ENCODE assay signal across 1 cellular context in genomic region chr6:16948376-16948775, GRCh38.
TF ChIP-seq lines count a peak whose summit lies in the region.

No MANE protein-coding gene starts in this region.

TF ChIP-seq in SK-N-SH, 30 proteins besides CTCF, POLR2A, EP300 and RAD21 (continued from another document):
- TF ChIP-seq PBX3 (IDR thresholded peaks at IDR 0.05), result no peak
- TF ChIP-seq MAX (IDR thresholded peaks at IDR 0.05; ENCODE audit: low read depth), result no peak
- TF ChIP-seq JUND (IDR thresholded peaks at IDR 0.05), result no peak
- TF ChIP-seq RXRA (IDR thresholded peaks at IDR 0.05; ENCODE audit: borderline replicate concordance, low read depth), result no peak
- no peak for TF ChIP-seq FOSL2 (IDR thresholded peaks at IDR 0.05; ENCODE audit: borderline replicate concordance, low read depth)
- TF ChIP-seq EZH2phosphoT487 (IDR thresholded peaks at IDR 0.05; ENCODE audit: borderline replicate concordance, low read depth), result no peak
- TF ChIP-seq MXI1 (IDR thresholded peaks at IDR 0.05; ENCODE audit: low read depth, low read length), result no peak
- TF ChIP-seq YY1 (IDR thresholded peaks at IDR 0.05; ENCODE audit: low read depth), result no peak
- no peak for TF ChIP-seq TEAD4 (IDR thresholded peaks at IDR 0.05; ENCODE audit: borderline replicate concordance, insufficient read depth)
- TF ChIP-seq GABPA (IDR thresholded peaks at IDR 0.05; ENCODE audit: low read depth), result no peak
- no peak for TF ChIP-seq SMC3 (IDR thresholded peaks at IDR 0.05; ENCODE audit: low read depth, low read length)
- TF ChIP-seq TAF1 (IDR thresholded peaks at IDR 0.05; ENCODE audit: borderline replicate concordance, low read depth, low read length), result no peak
- no peak for TF ChIP-seq USF2 (IDR thresholded peaks at IDR 0.05; ENCODE audit: borderline replicate concordance, low read depth, low read length)
- TF ChIP-seq SIN3A (IDR thresholded peaks at IDR 0.05; ENCODE audit: borderline replicate concordance, low read depth, low read length), result no peak
- TF ChIP-seq TCF12 (IDR thresholded peaks at IDR 0.05), result no peak
- TF ChIP-seq ZBTB33 (IDR thresholded peaks at IDR 0.05; ENCODE audit: borderline replicate concordance, low read depth), result no peak
- TF ChIP-seq FOXJ3 (CRISPR knock-in tag; IDR thresholded peaks at IDR 0.05), result no peak
